In the genomic region with DNA sequence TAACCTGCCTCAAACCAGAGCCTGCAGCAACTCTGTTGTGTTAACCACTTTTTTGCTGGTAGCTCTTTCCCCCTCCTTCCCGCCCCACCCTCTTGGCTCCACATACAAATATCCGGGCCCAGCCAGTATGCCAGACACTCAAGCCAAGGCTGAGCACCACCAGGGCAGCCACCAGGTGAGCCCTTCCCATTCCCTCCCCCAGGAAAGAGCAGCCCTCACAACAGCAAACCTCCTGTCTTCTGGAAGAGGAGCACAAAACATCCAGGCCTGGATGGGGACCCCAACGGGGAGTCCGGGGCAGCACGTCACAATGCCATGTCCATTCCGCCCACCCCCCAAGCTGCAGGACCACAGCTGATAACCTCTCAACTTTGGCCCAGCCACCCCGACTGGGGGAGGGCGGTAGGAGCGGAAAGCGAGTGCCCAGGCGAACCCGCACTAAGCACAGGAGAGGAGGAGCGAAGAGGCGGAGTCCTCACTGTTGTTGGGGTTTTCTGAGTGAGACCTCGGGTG, we compare ENCODE assay signal across 8 cellular contexts. TPM values are rescaled to one million over a fixed set of nuclear protein-coding genes. Genes with fewer than 3 reads are reported as not detected.
DNase-seq lines count a peak whose midpoint lies in the region; ATAC-seq lines count a peak whose summit lies in the region.

No MANE protein-coding gene starts in this region.

- no peak overlapping the region for H3K27ac ChIP-seq in SK-N-MC

- no peaks in the 10 kb centered on the region for H3K9me3 ChIP-seq in SK-N-MC (ENCODE audit: low read depth, low read length)
- H3K9me3 ChIP-seq in adipocyte (ENCODE audit: control insufficient read depth, low read length) = no peaks in the 10 kb centered on the region
- H3K9me3 ChIP-seq in skeletal muscle satellite cell (replicated peaks; ENCODE audit: low read length) = no peaks in the 10 kb centered on the region

- H3K4me2 ChIP-seq in skeletal muscle satellite cell (ENCODE audit: low read length) = peak overlapping the region; percentile 93

- no peaks in the 10 kb centered on the region for H3K27me3 ChIP-seq in adipocyte (replicated peaks; ENCODE audit: control insufficient read depth, insufficient read depth, low read length)
- no peaks in the 10 kb centered on the region for H3K27me3 ChIP-seq in skeletal muscle satellite cell (ENCODE audit: control insufficient read depth, insufficient read depth, low read length)

- DNase-seq in EL (peak; percentile 32), SK-N-MC (ENCODE audit: low read depth, low spot score) (no peak), adipocyte (ENCODE audit: low read depth) (peak; percentile 61), hepatic stellate cell (ENCODE audit: low spot score) (peak; percentile 46), NCI-H128 (lab: John Stamatoyannopoulos, UW; ENCODE audit: unreplicated experiment) (no peak)

- peaks cover 10% of the 10 kb centered on the region; the same call in 1 of the 2 replicates for H3K36me3 ChIP-seq in SK-N-MC (ENCODE audit: insufficient read depth, low read length)
- H3K36me3 ChIP-seq in adipocyte (ENCODE audit: control insufficient read depth, insufficient read depth, low read length, severe bottlenecking) = peaks cover 25% of the 10 kb centered on the region
- H3K36me3 ChIP-seq in skeletal muscle satellite cell (ENCODE audit: insufficient read depth, low read length) = peaks cover 25% of the 10 kb centered on the region

- ATAC-seq in HG02885 (IDR thresholded peaks at IDR 0.05; ENCODE audit: poor library complexity, unreplicated experiment) (peak; percentile 20), GM19395 (IDR thresholded peaks at IDR 0.05; ENCODE audit: unreplicated experiment) (no peak)

- H3K4me3 ChIP-seq in SK-N-MC (peak overlapping the region; percentile 92), adipocyte (ENCODE audit: low read length) (peak overlapping the region; percentile 94), skeletal muscle satellite cell (ENCODE audit: low read length) (peak overlapping the region; percentile 85)

- peaks cover 65% of the 10 kb centered on the region for H3K4me1 ChIP-seq in adipocyte (ENCODE audit: control insufficient read depth, insufficient read depth, low read length)
- H3K4me1 ChIP-seq in skeletal muscle satellite cell (ENCODE audit: control insufficient read depth, insufficient read depth, low read length) = peaks cover 44% of the 10 kb centered on the region

- peak overlapping the region; percentile 90 for H3K9ac ChIP-seq in SK-N-MC (ENCODE audit: insufficient read length)
- H3K9ac ChIP-seq in adipocyte (ENCODE audit: low read length) = peak overlapping the region; percentile 89
- H3K9ac ChIP-seq in skeletal muscle satellite cell (ENCODE audit: low read depth, low read length) = peak overlapping the region; percentile 82

RNA-seq across cellular contexts. Expression of gene ORMDL3, which starts 0.8 kb away (rescaled TPM):
- total RNA-seq in skeletal muscle satellite cell (2012; rRNA removed) = 25.6 and 26.9 TPM in 2 replicates

RNA-seq across cellular contexts. Expression of gene LRRC3C, which starts 0.9 kb away (rescaled TPM):
- not detected in 2 replicates for total RNA-seq in skeletal muscle satellite cell (2012; rRNA removed)

RNA-seq across cellular contexts. Expression of gene GSDMB, which starts 8.2 kb away (rescaled TPM):
- 2.4 and 3.3 TPM in 2 replicates for total RNA-seq in skeletal muscle satellite cell (2012; rRNA removed)

RNA-seq across cellular contexts. Expression of gene GSDMA, which starts 36.2 kb away (rescaled TPM):
- total RNA-seq in skeletal muscle satellite cell (2012; rRNA removed) = 0.22 TPM in 1 of 2 replicates, not detected in the other

RNA-seq across cellular contexts. Expression of gene PSMD3, which starts 54.0 kb away (rescaled TPM):
- total RNA-seq in skeletal muscle satellite cell (2012; rRNA removed) = 133 and 148 TPM in 2 replicates

Comparison
In these comparisons a context has a peak if more than half of its experiments do, and no peak if none do; other contexts are left out.
1. DNase-seq: peak in EL (single experiment), adipocyte (single experiment) and hepatic stellate cell (single experiment); none in SK-N-MC (single experiment) and NCI-H128 (single experiment).
2. Peak in every context shown above with its lines, with median percentiles within 50 percentile points of each other: H3K4me3 ChIP-seq and H3K9ac ChIP-seq.